ENCODE assay signal across 1 cellular context in genomic region chr15:64713592-64713991, GRCh38.
TF ChIP-seq lines count a peak whose summit lies in the region.

No MANE protein-coding gene starts in this region.

TF ChIP-seq in HepG2, 621 proteins besides CTCF, POLR2A, EP300 and RAD21:
- no peak for TF ChIP-seq ZHX2 (IDR thresholded peaks at IDR 0.05; ENCODE audit: low read depth)
- no peak for TF ChIP-seq ZHX2 (CRISPR knock-in tag; IDR thresholded peaks at IDR 0.05; ENCODE audit: borderline replicate concordance)
- no peak for TF ChIP-seq ZNF572 (CRISPR knock-in tag; IDR thresholded peaks at IDR 0.05)
- TF ChIP-seq JUNB (CRISPR knock-in tag; IDR thresholded peaks at IDR 0.05; ENCODE audit: borderline replicate concordance), result no peak
- TF ChIP-seq ZNF10 (CRISPR knock-in tag; IDR thresholded peaks at IDR 0.05; ENCODE audit: borderline replicate concordance, low read depth), result no peak
- no peak for TF ChIP-seq STAT5B (CRISPR knock-in tag; IDR thresholded peaks at IDR 0.05)
- TF ChIP-seq KLF9 (CRISPR knock-in tag; IDR thresholded peaks at IDR 0.05; ENCODE audit: low read depth), result no peak
- no peak for TF ChIP-seq ZNF615 (CRISPR knock-in tag; IDR thresholded peaks at IDR 0.05; ENCODE audit: borderline replicate concordance)
- no peak for TF ChIP-seq ZNF564 (CRISPR knock-in tag; IDR thresholded peaks at IDR 0.05)
- TF ChIP-seq RFX3 (CRISPR knock-in tag; IDR thresholded peaks at IDR 0.05), result no peak
- no peak for TF ChIP-seq TSC22D2 (CRISPR knock-in tag; IDR thresholded peaks at IDR 0.05; ENCODE audit: borderline replicate concordance)
- TF ChIP-seq KAT8 (CRISPR knock-in tag; IDR thresholded peaks at IDR 0.05), result no peak
- TF ChIP-seq, protein P1, sequence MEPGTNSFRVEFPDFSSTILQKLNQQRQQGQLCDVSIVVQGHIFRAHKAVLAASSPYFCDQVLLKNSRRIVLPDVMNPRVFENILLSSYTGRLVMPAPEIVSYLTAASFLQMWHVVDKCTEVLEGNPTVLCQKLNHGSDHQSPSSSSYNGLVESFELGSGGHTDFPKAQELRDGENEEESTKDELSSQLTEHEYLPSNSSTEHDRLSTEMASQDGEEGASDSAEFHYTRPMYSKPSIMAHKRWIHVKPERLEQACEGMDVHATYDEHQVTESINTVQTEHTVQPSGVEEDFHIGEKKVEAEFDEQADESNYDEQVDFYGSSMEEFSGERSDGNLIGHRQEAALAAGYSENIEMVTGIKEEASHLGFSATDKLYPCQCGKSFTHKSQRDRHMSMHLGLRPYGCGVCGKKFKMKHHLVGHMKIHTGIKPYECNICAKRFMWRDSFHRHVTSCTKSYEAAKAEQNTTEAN (CRISPR knock-in tag; conservative IDR thresholded peaks at IDR 0.05), result no peak
- TF ChIP-seq, protein P2, sequence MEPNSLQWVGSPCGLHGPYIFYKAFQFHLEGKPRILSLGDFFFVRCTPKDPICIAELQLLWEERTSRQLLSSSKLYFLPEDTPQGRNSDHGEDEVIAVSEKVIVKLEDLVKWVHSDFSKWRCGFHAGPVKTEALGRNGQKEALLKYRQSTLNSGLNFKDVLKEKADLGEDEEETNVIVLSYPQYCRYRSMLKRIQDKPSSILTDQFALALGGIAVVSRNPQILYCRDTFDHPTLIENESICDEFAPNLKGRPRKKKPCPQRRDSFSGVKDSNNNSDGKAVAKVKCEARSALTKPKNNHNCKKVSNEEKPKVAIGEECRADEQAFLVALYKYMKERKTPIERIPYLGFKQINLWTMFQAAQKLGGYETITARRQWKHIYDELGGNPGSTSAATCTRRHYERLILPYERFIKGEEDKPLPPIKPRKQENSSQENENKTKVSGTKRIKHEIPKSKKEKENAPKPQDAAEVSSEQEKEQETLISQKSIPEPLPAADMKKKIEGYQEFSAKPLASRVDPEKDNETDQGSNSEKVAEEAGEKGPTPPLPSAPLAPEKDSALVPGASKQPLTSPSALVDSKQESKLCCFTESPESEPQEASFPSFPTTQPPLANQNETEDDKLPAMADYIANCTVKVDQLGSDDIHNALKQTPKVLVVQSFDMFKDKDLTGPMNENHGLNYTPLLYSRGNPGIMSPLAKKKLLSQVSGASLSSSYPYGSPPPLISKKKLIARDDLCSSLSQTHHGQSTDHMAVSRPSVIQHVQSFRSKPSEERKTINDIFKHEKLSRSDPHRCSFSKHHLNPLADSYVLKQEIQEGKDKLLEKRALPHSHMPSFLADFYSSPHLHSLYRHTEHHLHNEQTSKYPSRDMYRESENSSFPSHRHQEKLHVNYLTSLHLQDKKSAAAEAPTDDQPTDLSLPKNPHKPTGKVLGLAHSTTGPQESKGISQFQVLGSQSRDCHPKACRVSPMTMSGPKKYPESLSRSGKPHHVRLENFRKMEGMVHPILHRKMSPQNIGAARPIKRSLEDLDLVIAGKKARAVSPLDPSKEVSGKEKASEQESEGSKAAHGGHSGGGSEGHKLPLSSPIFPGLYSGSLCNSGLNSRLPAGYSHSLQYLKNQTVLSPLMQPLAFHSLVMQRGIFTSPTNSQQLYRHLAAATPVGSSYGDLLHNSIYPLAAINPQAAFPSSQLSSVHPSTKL (CRISPR knock-in tag; IDR thresholded peaks at IDR 0.05), result no peak
- no peak for TF ChIP-seq HNRNPH1 (optimal IDR thresholded peaks at IDR 0.05; ENCODE audit: low read depth, low read length)
- no peak for TF ChIP-seq THYN1 (CRISPR knock-in tag; IDR thresholded peaks at IDR 0.05; ENCODE audit: borderline replicate concordance, low read depth)
- no peak for TF ChIP-seq MTF2 (CRISPR knock-in tag; IDR thresholded peaks at IDR 0.05; ENCODE audit: borderline replicate concordance)
- TF ChIP-seq WIZ (CRISPR knock-in tag; IDR thresholded peaks at IDR 0.05), result no peak
- no peak for TF ChIP-seq DRAP1 (CRISPR knock-in tag; IDR thresholded peaks at IDR 0.05)
